Comparison of ENCODE assay signal across 23 cellular contexts in the genomic region with DNA sequence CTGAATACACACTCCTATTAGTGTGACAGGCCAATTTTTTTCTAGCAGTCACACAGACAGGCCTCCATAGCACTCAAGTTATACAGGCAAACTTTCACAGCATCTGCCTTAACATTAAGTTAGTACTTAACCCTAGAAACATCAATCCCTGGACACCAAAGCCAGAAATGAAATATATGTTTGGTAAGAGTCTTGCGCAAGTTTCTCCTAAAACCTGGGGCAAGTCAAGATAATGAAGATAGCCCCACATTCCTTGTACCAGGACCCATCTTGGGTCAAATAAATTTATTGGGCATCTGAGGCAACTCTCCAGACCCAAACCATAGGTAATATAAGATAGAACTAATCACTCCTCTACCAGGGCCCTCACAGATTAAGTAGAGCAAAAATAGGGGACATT.
"Had no signal": no experiment of that assay in that cellular context is flagged by ENCODE, and none has a peak within 500 bp of the region (broad histone marks: within the 10 kb centered on the region; RNA-seq: fewer than 3 reads in every experiment).

No MANE protein-coding gene starts in this region.

- H3K9me3 Mint-ChIP-seq: IgD-negative memory B cell, T-cell had no signal

- H3K4me1 Mint-ChIP-seq: T-cell had no signal

- H3K36me3 Mint-ChIP-seq: T-cell had no signal

- DNase-seq: Karpas-422, KG1, MG63, NCI-H1092, NCI-H1105 treated with DMSO at 0.1 percent for 48 hours, NCI-H1417 treated with DMSO at 0.1 percent for 48 hours, NCI-H146, NCI-H1694 treated with DMSO at 0.1 percent for 48 hours, NCI-H1930, NCI-H2081, NCI-H2107, NCI-H2227 treated with DMSO at 0.1 percent for 48 hours, NCI-H524, NCI-H526 treated with DMSO at 0.1 percent for 48 hours, NCI-H774, PC-3, SHP77, SW 1271, T-cell had no signal

- H3K36me3 ChIP-seq: MG63 had no signal

- H3K27ac ChIP-seq: RWPE1 had no signal

- H3K4me2 ChIP-seq: SK-N-SH had no signal

- H3K4me3 ChIP-seq: MG63 had no signal

- H3K4me3 Mint-ChIP-seq: IgD-negative memory B cell, T-cell had no signal

- H3K9ac ChIP-seq: SK-N-SH had no signal

- H3K27ac Mint-ChIP-seq: IgD-negative memory B cell, T-cell had no signal

- ATAC-seq: Panc1, PC-3, T-cell had no signal

- H3K9me3 ChIP-seq: MG63, SK-N-SH had no signal
